1 cellular context compared by ENCODE assay signal in genomic region chr2:240713928-240714746, GRCh38.
TF ChIP-seq lines count a peak whose summit lies in the region.

No MANE protein-coding gene starts in this region.

TF ChIP-seq in HepG2, 621 proteins besides CTCF, POLR2A, EP300 and RAD21:
- TF ChIP-seq PBX2 (CRISPR knock-in tag; IDR thresholded peaks at IDR 0.05) (no peak), ZNF768 (CRISPR knock-in tag; IDR thresholded peaks at IDR 0.05) (0 out of 2 replicates have a peak, but pooled peaks have one; percentile 8), EZH2 (conservative IDR thresholded peaks at IDR 0.05; ENCODE audit: low read depth, low read length) (0 out of 2 replicates have a peak, but pooled peaks have one; percentile 3)
